ENCODE assay signal across 8 cellular contexts in genomic region chr2:231612199-231613053, GRCh38. TPM values are rescaled to one million over a fixed set of nuclear protein-coding genes. Genes with fewer than 3 reads are reported as not detected.
DNase-seq lines count a peak whose midpoint lies in the region; ATAC-seq and TF ChIP-seq lines count a peak whose summit lies in the region.

No MANE protein-coding gene starts in this region.

- peak; percentile 60 for DNase-seq in DMS79 (lab: John Stamatoyannopoulos, UW)
- DNase-seq in Karpas-422: peak; percentile 97
- DNase-seq in activated effector memory CD4-positive, alpha-beta T cell treated with anti-CD3 and anti-CD28 coated beads, Interleukin-2, amount 50 U/mL, for 16 hours: peak; percentile 97
- peak; percentile 93 for DNase-seq in fibroblast of villous mesenchyme (ENCODE audit: low read depth)
- peak; percentile 97 for DNase-seq in stromal cell of bone marrow (ENCODE audit: low read depth)

- no peaks in the 10 kb centered on the region for H3K36me3 ChIP-seq in Karpas-422 (ENCODE audit: insufficient read depth, low read length)
- no peaks in the 10 kb centered on the region for H3K36me3 ChIP-seq in neutrophil

- H3K27ac ChIP-seq in Karpas-422 (ENCODE audit: low read length) (peak overlapping the region; percentile 96), neutrophil (peak overlapping the region; percentile 47)

- TF ChIP-seq CTCF in fibroblast of villous mesenchyme (IDR thresholded peaks at IDR 0.05; ENCODE audit: insufficient read depth, low read depth, low read length): peak; percentile 94
- peak; percentile 94 for TF ChIP-seq CTCF in neutrophil (IDR thresholded peaks at IDR 0.05)

- H3K9me3 ChIP-seq in Karpas-422 (ENCODE audit: low read length) (no peaks in the 10 kb centered on the region), neutrophil (no peaks in the 10 kb centered on the region)

- H3K27me3 ChIP-seq in Karpas-422 (ENCODE audit: low read length) (no peaks in the 10 kb centered on the region), neutrophil (peaks cover 45% of the 10 kb centered on the region)

- peak overlapping the region; percentile 86 for H3K9ac ChIP-seq in Karpas-422 (ENCODE audit: low read length)

- no peaks in the 10 kb centered on the region for H3K79me2 ChIP-seq in Karpas-422 (ENCODE audit: low read length)

- H3K4me1 ChIP-seq in Karpas-422 (ENCODE audit: low read length) (peaks cover 45% of the 10 kb centered on the region), neutrophil (ENCODE audit: control insufficient read depth in 1 of 2, insufficient read depth in 1 of 2, low read depth in 1 of 2, low read length in 1 of 2) (peaks cover 32 to 34% of the 10 kb centered on the region in 2 experiments)

- peak overlapping the region; percentile 77 for H3K4me2 ChIP-seq in Karpas-422 (ENCODE audit: low read depth, low read length, poor library complexity, severe bottlenecking)

- ATAC-seq in GM21717 (IDR thresholded peaks at IDR 0.05; ENCODE audit: unreplicated experiment): peak; percentile 37

- H3K4me3 ChIP-seq in Karpas-422 (ENCODE audit: low read length) (peak overlapping the region; percentile 63; the same call in 1 of the 2 replicates), fibroblast of villous mesenchyme (ENCODE audit: low read depth, low read length) (no peak overlapping the region), neutrophil (ENCODE audit: low read depth in 1 of 2, low read length in 1 of 2) (peak overlapping the region; percentile 12 to 46)

- TF ChIP-seq POLR2A in Raji (IDR thresholded peaks at IDR 0.05; ENCODE audit: insufficient read depth, low read depth, low read length): peak; percentile 49

- H4K20me1 ChIP-seq in Karpas-422 (ENCODE audit: insufficient read depth, low read depth, low read length): no peaks in the 10 kb centered on the region

- H2AFZ ChIP-seq in Karpas-422 (ENCODE audit: low read length): peak overlapping the region; percentile 42; the same call in 1 of the 2 replicates

- H3K9me2 ChIP-seq in Karpas-422 (replicated peaks; ENCODE audit: insufficient read depth, low read length): no peaks in the 10 kb centered on the region

RNA-seq across cellular contexts. Expression of gene TEX44, which starts 19.8 kb away (rescaled TPM):
- not detected in 2 replicates for total RNA-seq in Karpas-422 (2014; rRNA removed; shearing (Covaris generic); ENCODE audit: low replicate concordance)
- not detected in 2 replicates for total RNA-seq in fibroblast of villous mesenchyme
